In genomic region chr6:45328523-45328922, GRCh38 we compare ENCODE assay signal across 12 cellular contexts. TPM values are rescaled to one million over a fixed set of nuclear protein-coding genes. Genes with fewer than 3 reads are reported as not detected.
A peak's percentile ranks its signal among the peaks of the same experiment; 100 is the strongest.
DNase-seq lines count a peak whose midpoint lies in the region; ATAC-seq, FAIRE-seq and TF ChIP-seq lines count a peak whose summit lies in the region.
"Had no signal": no experiment of that assay in that cellular context is flagged by ENCODE, and none has a peak within 500 bp of the region (broad histone marks: within the 10 kb centered on the region; RNA-seq: fewer than 3 reads in every experiment).

No MANE protein-coding gene starts in this region.

- DNase-seq in AG10803 (ENCODE audit: low read depth): no peak
- no peak for DNase-seq in HFF-Myc (ENCODE audit: extremely low read depth, low read depth)
- no peak for DNase-seq in astrocyte of the spinal cord (ENCODE audit: low read depth, low spot score)
- DNase-seq in naive thymus-derived CD8-positive, alpha-beta T cell: peak in 1 of 10 donors; percentile 39
- DNase-seq in stimulated activated CD4-positive, alpha-beta T cell treated with anti-CD3 and anti-CD28 coated beads, Interleukin-4, amount 100 ng/mL, for 24 hours: no peak
- no peak for DNase-seq in GF-D8 (lab: John Stamatoyannopoulos, UW)
- no peak for DNase-seq in NCI-H526 treated with DMSO at 0.1 percent for 48 hours (lab: John Stamatoyannopoulos, UW)
- no peak for DNase-seq in urothelium cell line (ENCODE audit: low spot score)
- DNase-seq: Caco-2, dorsolateral prefrontal cortex, glutamatergic neuron had no signal

- no peak for FAIRE-seq in urothelium cell line (lab: Jason Lieb, UNC)

- H3K4me3 ChIP-seq in AG10803 (ENCODE audit: low read length) (peak overlapping the region; percentile 7; the same call in 1 of the 2 replicates), HFF-Myc (replicated peaks; ENCODE audit: low read depth, low read length) (0 out of 2 replicates have a peak overlapping the region, but pooled peaks have one; percentile 1), astrocyte of the spinal cord (ENCODE audit: low read depth, low read length) (peak overlapping the region; percentile 46)

- peaks cover 18 to 80% (median 62%) of the 10 kb centered on the region in 4 donors for H3K4me1 Mint-ChIP-seq in naive thymus-derived CD8-positive, alpha-beta T cell

- H3K4me3 Mint-ChIP-seq in naive thymus-derived CD8-positive, alpha-beta T cell: peak overlapping the region; percentile 83 to 97 (median 91)
- H3K4me3 Mint-ChIP-seq: activated T-helper 17 cell treated with anti-CD3 and anti-CD28 coated beads, Interleukin-2, amount 50 U/mL, for 72 hours had no signal

- H3K27ac Mint-ChIP-seq in naive thymus-derived CD8-positive, alpha-beta T cell: peak overlapping the region; percentile 77 to 97 (median 94)
- H3K27ac Mint-ChIP-seq: activated T-helper 17 cell treated with anti-CD3 and anti-CD28 coated beads, Interleukin-2, amount 50 U/mL, for 72 hours had no signal

- H3K9me3 Mint-ChIP-seq in naive thymus-derived CD8-positive, alpha-beta T cell: no peaks in the 10 kb centered on the region
- H3K9me3 Mint-ChIP-seq: activated T-helper 17 cell treated with anti-CD3 and anti-CD28 coated beads, Interleukin-2, amount 50 U/mL, for 72 hours had no signal

- H3K36me3 Mint-ChIP-seq in naive thymus-derived CD8-positive, alpha-beta T cell: peaks cover 0 to 27% (median 15%) of the 10 kb centered on the region in 3 donors

- peak; percentile 42 to 70 for ATAC-seq in naive thymus-derived CD8-positive, alpha-beta T cell

- in situ Hi-C loops in astrocyte of the spinal cord (cut with HindIII; ENCODE audit: low sequenced_read_pairs): no loop called here

- TF ChIP-seq CTCF in AG10803 (conservative IDR thresholded peaks at IDR 0.05; ENCODE audit: low read length) (no peak), HFF-Myc (IDR thresholded peaks at IDR 0.05; ENCODE audit: low read depth, low read length, missing control alignments) (no peak), astrocyte of the spinal cord (IDR thresholded peaks at IDR 0.05; ENCODE audit: low read depth, low read length) (no peak)

- POLR2A ChIA-PET in naive thymus-derived CD8-positive, alpha-beta T cell (lab: Charles Lee): interaction anchor here (0.6 to 2.3 kb wide), 4 partner anchors 12 to 347 kb away, joined by 3 to 14 read pairs (median 8); partner anchors contain the start of gene SUPT3H

- no peaks in the 10 kb centered on the region for H3K27me3 Mint-ChIP-seq in naive thymus-derived CD8-positive, alpha-beta T cell
- H3K27me3 Mint-ChIP-seq: activated T-helper 17 cell treated with anti-CD3 and anti-CD28 coated beads, Interleukin-2, amount 50 U/mL, for 72 hours had no signal

RNA-seq across cellular contexts. Expression of gene RUNX2, which starts 0.4 kb away (rescaled TPM):
- 10 to 100 TPM; 36.7 TPM for total RNA-seq in naive thymus-derived CD8-positive, alpha-beta T cell
- polyA plus RNA-seq in naive thymus-derived CD8-positive, alpha-beta T cell: 10 to 100 TPM; 31.3 to 44.3 (median 42.5) TPM
- total RNA-seq: Caco-2 had no signal

RNA-seq across cellular contexts. Expression of gene SUPT3H, which starts 49.2 kb away (rescaled TPM):
- total RNA-seq in naive thymus-derived CD8-positive, alpha-beta T cell: 10 to 100 TPM; 19.4 to 20.6 TPM
- polyA plus RNA-seq in naive thymus-derived CD8-positive, alpha-beta T cell: 10 to 100 TPM; 16.9 to 20.8 (median 20.0) TPM
